Comparison of ENCODE assay signal across 8 cellular contexts in genomic region chr17:48907713-48908046, GRCh38. TPM values are rescaled to one million over a fixed set of nuclear protein-coding genes. Genes with fewer than 3 reads are reported as not detected.
A peak's percentile ranks its signal among the peaks of the same experiment; 100 is the strongest.
DNase-seq lines count a peak whose midpoint lies in the region; ATAC-seq lines count a peak whose summit lies in the region.

No MANE protein-coding gene starts in this region.

- peaks cover 14% of the 10 kb centered on the region for H3K36me3 Mint-ChIP-seq in CD4-positive, CD25-positive, alpha-beta regulatory T cell
- peaks cover 31% of the 10 kb centered on the region for H3K36me3 Mint-ChIP-seq in activated CD4-positive, alpha-beta memory T cell treated with anti-CD3 and anti-CD28 coated beads for 36 hours

- no peaks in the 10 kb centered on the region for H3K9me3 Mint-ChIP-seq in CD4-positive, CD25-positive, alpha-beta regulatory T cell
- no peaks in the 10 kb centered on the region for H3K9me3 Mint-ChIP-seq in activated CD4-positive, alpha-beta memory T cell treated with anti-CD3 and anti-CD28 coated beads for 36 hours

- DNase-seq in CD4-positive, CD25-positive, alpha-beta regulatory T cell: no peak
- DNase-seq in activated CD4-positive, alpha-beta memory T cell treated with anti-CD3 and anti-CD28 coated beads for 36 hours: no peak
- DNase-seq in left cardiac atrium: no peak
- no peak for DNase-seq in skeletal muscle cell (ENCODE audit: low read depth)
- no peak for DNase-seq in KG1 (lab: John Stamatoyannopoulos, UW)
- DNase-seq in NCI-H2029 treated with DMSO at 0.1 percent for 48 hours (lab: John Stamatoyannopoulos, UW): no peak

- no peaks in the 10 kb centered on the region for H3K27me3 Mint-ChIP-seq in CD4-positive, CD25-positive, alpha-beta regulatory T cell
- no peaks in the 10 kb centered on the region for H3K27me3 Mint-ChIP-seq in activated CD4-positive, alpha-beta memory T cell treated with anti-CD3 and anti-CD28 coated beads for 36 hours

- peak overlapping the region; percentile 86 for H3K4me3 ChIP-seq in CD4-positive, CD25-positive, alpha-beta regulatory T cell (ENCODE audit: low read depth, low read length)
- H3K4me3 ChIP-seq in skeletal muscle cell (ENCODE audit: low read depth, low read length): peak overlapping the region; percentile 55

- intact Hi-C loops in activated CD4-positive, alpha-beta memory T cell treated with anti-CD3 and anti-CD28 coated beads for 36 hours (cut with micrococcal nuclease): loop anchor here (1.0 to 5.0 kb wide), 3 partner anchors 15 to 860 kb away; partner anchors contain the start of genes ATP5MC1 and NFE2L1
- intact Hi-C loops in left cardiac atrium (cut with DNase I): no loop called here

- H3K4me1 ChIP-seq in CD4-positive, CD25-positive, alpha-beta regulatory T cell (ENCODE audit: control insufficient read depth, insufficient read depth, low read length, poor library complexity, severe bottlenecking): peaks cover 37% of the 10 kb centered on the region

- CTCF ChIA-PET in activated CD4-positive, alpha-beta memory T cell treated with anti-CD3 and anti-CD28 coated beads for 36 hours (lab: Charles Lee): interaction anchor here (0.8 to 1.3 kb wide), 4 partner anchors 11 to 125 kb away, joined by 3 to 7 read pairs (median 4); partner anchors contain the start of gene ATP5MC1

- H3K36me3 ChIP-seq in CD4-positive, CD25-positive, alpha-beta regulatory T cell (ENCODE audit: control insufficient read depth, insufficient read depth, low read length): peaks cover 22% of the 10 kb centered on the region

- peak overlapping the region; percentile 97 to 99 (median 99) for H3K27ac Mint-ChIP-seq in CD4-positive, CD25-positive, alpha-beta regulatory T cell
- H3K27ac Mint-ChIP-seq in activated CD4-positive, alpha-beta memory T cell treated with anti-CD3 and anti-CD28 coated beads for 36 hours: peak overlapping the region; percentile 97

- H3K4me1 Mint-ChIP-seq in CD4-positive, CD25-positive, alpha-beta regulatory T cell: peaks cover 22 to 50% (median 39%) of the 10 kb centered on the region in 4 donors
- H3K4me1 Mint-ChIP-seq in activated CD4-positive, alpha-beta memory T cell treated with anti-CD3 and anti-CD28 coated beads for 36 hours (ENCODE audit: low read depth): peaks cover 37% of the 10 kb centered on the region

- peak overlapping the region; percentile 86 to 96 (median 96) for H3K4me3 Mint-ChIP-seq in CD4-positive, CD25-positive, alpha-beta regulatory T cell
- H3K4me3 Mint-ChIP-seq in activated CD4-positive, alpha-beta memory T cell treated with anti-CD3 and anti-CD28 coated beads for 36 hours: peak overlapping the region; percentile 87

- peak in 1 of 2 donors; percentile 0 for ATAC-seq in CD4-positive, CD25-positive, alpha-beta regulatory T cell (ENCODE audit: low read depth in 2 of 2)
- ATAC-seq in HG02970 (IDR thresholded peaks at IDR 0.05; ENCODE audit: low FRiP score, unreplicated experiment): peak; percentile 5
- ATAC-seq in left cardiac atrium: peak; percentile 0 to 1
- ATAC-seq in GM21381 (IDR thresholded peaks at IDR 0.05; ENCODE audit: unreplicated experiment): no peak

- POLR2A ChIA-PET in activated CD4-positive, alpha-beta memory T cell treated with anti-CD3 and anti-CD28 coated beads for 36 hours (lab: Charles Lee): interaction anchor here (0.7 to 4.2 kb wide), 6 partner anchors 9 to 285 kb away, joined by 3 to 68 read pairs (median 5); partner anchors contain the start of genes ATP5MC1 and SNF8

- H3K27ac ChIP-seq in CD4-positive, CD25-positive, alpha-beta regulatory T cell (ENCODE audit: insufficient read depth, low read length, poor library complexity, severe bottlenecking): peak overlapping the region; percentile 91

- no peaks in the 10 kb centered on the region for H3K27me3 ChIP-seq in CD4-positive, CD25-positive, alpha-beta regulatory T cell (ENCODE audit: control insufficient read depth, insufficient read depth, low read length)

- H3K9me3 ChIP-seq in CD4-positive, CD25-positive, alpha-beta regulatory T cell (ENCODE audit: control insufficient read depth in 2 of 2, low read length in 2 of 2): no peaks in the 10 kb centered on the region

RNA-seq across cellular contexts. Expression of gene UBE2Z, which starts 0.5 kb away (rescaled TPM):
- 98.3 TPM for total RNA-seq in CD4-positive, CD25-positive, alpha-beta regulatory T cell
- 10 to 100 TPM; 59.2 to 70.7 (median 66.6) TPM for polyA plus RNA-seq in CD4-positive, CD25-positive, alpha-beta regulatory T cell
- total RNA-seq in activated CD4-positive, alpha-beta memory T cell treated with anti-CD3 and anti-CD28 coated beads for 36 hours: 100 to 1,000 TPM; 102 to 109 TPM
- 10 to 100 TPM; 42.7 to 51.7 TPM for total RNA-seq in left cardiac atrium

RNA-seq across cellular contexts. Expression of gene ATP5MC1, which starts 15.1 kb away (rescaled TPM):
- 20.2 TPM for total RNA-seq in CD4-positive, CD25-positive, alpha-beta regulatory T cell
- polyA plus RNA-seq in CD4-positive, CD25-positive, alpha-beta regulatory T cell: 100 to 1,000 TPM; 121 to 162 (median 146) TPM
- 100 to 1,000 TPM; 119 to 129 TPM for total RNA-seq in activated CD4-positive, alpha-beta memory T cell treated with anti-CD3 and anti-CD28 coated beads for 36 hours
- total RNA-seq in left cardiac atrium: 100 to 1,000 TPM; 356 to 396 TPM

RNA-seq across cellular contexts. Expression of gene SNF8, which starts 37.0 kb away (rescaled TPM):
- 70.3 TPM for total RNA-seq in CD4-positive, CD25-positive, alpha-beta regulatory T cell
- polyA plus RNA-seq in CD4-positive, CD25-positive, alpha-beta regulatory T cell: 100 to 1,000 TPM; 107 to 125 (median 120) TPM
- total RNA-seq in activated CD4-positive, alpha-beta memory T cell treated with anti-CD3 and anti-CD28 coated beads for 36 hours: 100 to 1,000 TPM in 1 of 2 experiments, 10 to 100 TPM in 1; 93.5 to 105 TPM
- 100 to 1,000 TPM in 1 of 2 donors, 10 to 100 TPM in 1; 94.7 to 109 TPM for total RNA-seq in left cardiac atrium
